ENCODE assay signal across 8 cellular contexts in genomic region chr1:206923009-206923960, GRCh38. TPM values are rescaled to one million over a fixed set of nuclear protein-coding genes. Genes with fewer than 3 reads are reported as not detected.
A peak's percentile ranks its signal among the peaks of the same experiment; 100 is the strongest.
DNase-seq lines count a peak whose midpoint lies in the region; ATAC-seq, FAIRE-seq and TF ChIP-seq lines count a peak whose summit lies in the region.

No MANE protein-coding gene starts in this region.

- H3K9me3 ChIP-seq in SJCRH30 (replicated peaks) (no peaks in the 10 kb centered on the region), GM12878 (replicated peaks; ENCODE audit: control insufficient read depth, insufficient read depth, low read length) (no peaks in the 10 kb centered on the region)

- no peak overlapping the region for H2AFZ ChIP-seq in GM12878 (ENCODE audit: control insufficient read depth, low read depth, low read length)

- in situ Hi-C loops in GM12878 (cut with MboI), result loop anchor here (10.0 kb wide), 1 partner anchor 412 kb away; no protein-coding TSS in a partner anchor

- POLR2A ChIA-PET in GM12878 (lab: Charles Lee), result interaction anchor here (1.1 to 12.2 kb wide), 4 partner anchors 8 to 34 kb away, joined by 3 to 222 read pairs (median 10); no protein-coding TSS in a partner anchor

- TF ChIP-seq CTCF in GM12878 (IDR thresholded peaks at IDR 0.05 in 2 of 3, conservative IDR thresholded peaks at IDR 0.05 in 1 of 3; ENCODE audit: control insufficient read depth in 2 of 3, extremely low read depth in 1 of 3, insufficient read depth in 1 of 3, low read depth in 3 of 3, low read length in 3 of 3), result 0 out of 6 replicates have a peak, but pooled peaks of 1 of the 3 experiments have one; percentile 12

- no peak for FAIRE-seq in GM12878 (lab: Jason Lieb, UNC)

- DNase-seq in SJCRH30 (peak; percentile 27 to 39), GM12878 (ENCODE audit: low read depth, low spot score) (peak; percentile 81), globus pallidus (ENCODE audit: low spot score) (no peak), epidermal melanocyte (ENCODE audit: insufficient read length, low spot score) (no peak), NCI-H2081 (lab: John Stamatoyannopoulos, UW) (no peak)
- peak; percentile 51 for DNase-seq in stimulated activated CD8-positive, alpha-beta memory T cell treated with anti-CD3 and anti-CD28 coated beads, Interleukin-12 subunit alpha, Interleukin-12 subunit beta, amount 100 ng/mL, for 4 hours (ENCODE audit: low read depth)

- peaks cover 61% of the 10 kb centered on the region for H3K79me2 ChIP-seq in GM12878 (ENCODE audit: control insufficient read depth, insufficient read depth, low read length)

- H4K20me1 ChIP-seq in GM12878 (ENCODE audit: control insufficient read depth, insufficient read depth), result no peaks in the 10 kb centered on the region

- CTCF ChIA-PET in GM12878 (lab: Yijun Ruan, JAX), result interaction anchor here (1.3 to 12.9 kb wide), 6 partner anchors 8 to 154 kb away, joined by 3 to 643 read pairs (median 16); partner anchors contain the start of gene FCAMR

- TSS peak; percentile 97 for BruUV-seq in GM12878 (replicated peaks; lab: Mats Ljungman, UMichigan)

- peak; percentile 79 to 92 for TF ChIP-seq EP300 in GM12878 (IDR thresholded peaks at IDR 0.05; ENCODE audit: borderline replicate concordance in 1 of 2, control insufficient read depth in 1 of 2, low read depth in 2 of 2, low read length in 2 of 2)

- no peak overlapping the region for H3K4me3 ChIP-seq in SJCRH30
- H3K4me3 ChIP-seq in GM12878, result peak overlapping the region; percentile 86

- intact Hi-C loops in GM12878 (cut with micrococcal nuclease; ENCODE audit: unreplicated experiment), result loop anchor here (5.0 kb wide), 2 partner anchors 206 to 241 kb away; partner anchors contain the start of gene MAPKAPK2

- no peak overlapping the region for H3K27ac ChIP-seq in SJCRH30
- H3K27ac ChIP-seq in GM12878 (ENCODE audit: control insufficient read depth, insufficient read depth), result peak overlapping the region; percentile 99

- H3K36me3 ChIP-seq in SJCRH30 (no peaks in the 10 kb centered on the region), GM12878 (ENCODE audit: control insufficient read depth in 2 of 2, insufficient read depth in 2 of 2, low read length in 1 of 2) (no peaks in the 10 kb centered on the region)

- RAD21 ChIA-PET in GM12878 (lab: Charles Lee; ENCODE audit: unreplicated experiment), result interaction anchor here (1.3 to 12.9 kb wide), 5 partner anchors 8 to 289 kb away, joined by 6 to 371 read pairs (median 29); partner anchors contain the start of genes DYRK3 and IL19

- H3K4me2 ChIP-seq in GM12878 (ENCODE audit: control insufficient read depth, insufficient read depth), result peak overlapping the region; percentile 95

- ATAC-seq in GM18508 (IDR thresholded peaks at IDR 0.05; ENCODE audit: insufficient read depth, unreplicated experiment) (peak; percentile 34), HG02642 (IDR thresholded peaks at IDR 0.05; ENCODE audit: poor library complexity, unreplicated experiment) (peak; percentile 58), GM12878 (peak; percentile 54)

- 17% methylated on average over 12 of the region's 12 CpGs for WGBS in GM12878 (ENCODE audit: insufficient coverage, insufficient replicate concordance, low lambda C conversion rate, missing lambda C conversion rate)

- SMC1A ChIA-PET in GM12878 (lab: Charles Lee; ENCODE audit: uncharacterized antibody, unreplicated experiment), result interaction anchor here (0.6 to 12.6 kb wide), 6 partner anchors 8 to 201 kb away, joined by 3 to 431 read pairs (median 16); partner anchors contain the start of genes IL10 and IL19

- H3K4me1 ChIP-seq in SJCRH30 (no peaks in the 10 kb centered on the region), GM12878 (ENCODE audit: control insufficient read depth, insufficient read depth, low read length) (peaks cover 44% of the 10 kb centered on the region)

- no peaks in the 10 kb centered on the region for H3K27me3 ChIP-seq in SJCRH30
- H3K27me3 ChIP-seq in GM12878 (replicated peaks in 1 of 2; ENCODE audit: control insufficient read depth in 2 of 2, insufficient read depth in 2 of 2, low read length in 1 of 2), result no peaks in the 10 kb centered on the region

- no peak; the same call in 1 of the 2 replicates for TF ChIP-seq RAD21 in GM12878 (IDR thresholded peaks at IDR 0.05; ENCODE audit: insufficient read depth, low read depth, low read length)

- peak; percentile 78 for TF ChIP-seq POLR2A in GM12878 (IDR thresholded peaks at IDR 0.05; ENCODE audit: low read depth, low read length)

- H3K9ac ChIP-seq in GM12878 (ENCODE audit: control insufficient read depth, insufficient read depth, low read length), result peak overlapping the region; percentile 94

RNA-seq across cellular contexts. Expression of gene FCMR, which starts 1.5 kb away (rescaled TPM):
- total RNA-seq in SJCRH30 (2014; rRNA removed; shearing (Covaris generic)), result not detected in 2 replicates
- total RNA-seq in GM12878 (2013; cell fraction: nucleolus; rRNA removed), result 279 and 312 TPM in 2 replicates
- total RNA-seq in GM12878 (2014; rRNA removed) (112 and 125 TPM in 2 replicates), GM12878 (2014; rRNA removed; fragmentation: Illumina TruSeq; extraction: Trizol) (95.3 and 97.0 TPM in 2 replicates), GM12878 (2021) (191 and 207 TPM in 2 replicates)
- polyA plus RNA-seq in GM12878 (2011; ENCODE audit: low read depth), result 172 TPM
- polyA plus RNA-seq in GM12878 (2011; rRNA removed) (110 and 200 TPM in 2 replicates), GM12878 (2014; fragmentation: Illumina TruSeq; extraction: Trizol) (245 and 297 TPM in 2 replicates), GM12878 (2014; fragmentation: Nextera tagmentation; extraction: Ambion mirVana) (10 to 100 TPM; 79.7 to 81.7 TPM), GM12878 (2014; rRNA removed) (155 and 157 TPM in 2 replicates), GM12878 (2016; fragmentation: Nextera tagmentation; extraction: Ambion mirVana) (100 to 1,000 TPM; 107 to 120 TPM)
- 276 and 324 TPM in 2 replicates for polyA plus RNA-seq in GM12878 (2011; cell fraction: cytosol; rRNA removed)
- polyA plus RNA-seq in GM12878 (2011; cell fraction: nucleus; rRNA removed), result 227 and 311 TPM in 2 replicates
- 247 and 253 TPM in 2 replicates for polyA plus RNA-seq in GM12878 (2012)
- polyA minus RNA-seq in GM12878 (2011; rRNA and poly(A)+ RNA removed), result 217 and 266 TPM in 2 replicates
- 72.0 and 80.5 TPM in 2 replicates for polyA minus RNA-seq in GM12878 (2011; cell fraction: cytosol; rRNA and poly(A)+ RNA removed)
- polyA minus RNA-seq in GM12878 (2011; cell fraction: nucleus; rRNA and poly(A)+ RNA removed), result 80.6 and 107 TPM in 2 replicates

RNA-seq across cellular contexts. Expression of gene PIGR, which starts 23.0 kb away (rescaled TPM):
- total RNA-seq in SJCRH30 (2014; rRNA removed; shearing (Covaris generic)), result not detected in 2 replicates
- 0.59 and 0.61 TPM in 2 replicates for total RNA-seq in GM12878 (2013; cell fraction: nucleolus; rRNA removed)
- total RNA-seq in GM12878 (2014; rRNA removed) (1.6 and 1.8 TPM in 2 replicates), GM12878 (2014; rRNA removed; fragmentation: Illumina TruSeq; extraction: Trizol) (7.6 and 7.9 TPM in 2 replicates), GM12878 (2021) (4.7 and 5.0 TPM in 2 replicates)
- polyA plus RNA-seq in GM12878 (2011; ENCODE audit: low read depth), result 1.3 TPM
- polyA plus RNA-seq in GM12878 (2011; rRNA removed) (1.7 and 1.8 TPM in 2 replicates), GM12878 (2014; fragmentation: Illumina TruSeq; extraction: Trizol) (4.1 and 14.3 TPM in 2 replicates), GM12878 (2014; fragmentation: Nextera tagmentation; extraction: Ambion mirVana) (1 to 10 TPM; 1.1 to 2.0 TPM), GM12878 (2014; rRNA removed) (1.7 and 2.4 TPM in 2 replicates), GM12878 (2016; fragmentation: Nextera tagmentation; extraction: Ambion mirVana) (1 to 10 TPM in 1 of 2 experiments, under 1 TPM in 1; 0.96 to 1.2 TPM)
- 0.92 and 0.93 TPM in 2 replicates for polyA plus RNA-seq in GM12878 (2011; cell fraction: cytosol; rRNA removed)
- 1.0 TPM in 2 replicates for polyA plus RNA-seq in GM12878 (2011; cell fraction: nucleus; rRNA removed)
- polyA plus RNA-seq in GM12878 (2012), result 2.4 and 5.4 TPM in 2 replicates
- polyA minus RNA-seq in GM12878 (2011; rRNA and poly(A)+ RNA removed), result 3.9 and 4.7 TPM in 2 replicates
- polyA minus RNA-seq in GM12878 (2011; cell fraction: cytosol; rRNA and poly(A)+ RNA removed), result 1.9 and 3.5 TPM in 2 replicates
- 4.5 and 5.0 TPM in 2 replicates for polyA minus RNA-seq in GM12878 (2011; cell fraction: nucleus; rRNA and poly(A)+ RNA removed)

RNA-seq across cellular contexts. Expression of gene IL24, which starts 26.0 kb away (rescaled TPM):
- total RNA-seq in SJCRH30 (2014; rRNA removed; shearing (Covaris generic)), result not detected in 2 replicates
- 0.29 TPM in 1 of 2 replicates, not detected in the other for total RNA-seq in GM12878 (2013; cell fraction: nucleolus; rRNA removed)
- total RNA-seq in GM12878 (2014; rRNA removed), result 0.11 TPM in 2 replicates
- 0.22 TPM in 1 of 2 replicates, not detected in the other for total RNA-seq in GM12878 (2014; rRNA removed; fragmentation: Illumina TruSeq; extraction: Trizol)
- 0.16 TPM in 1 of 2 replicates, not detected in the other for total RNA-seq in GM12878 (2021)
- 14.3 TPM for polyA plus RNA-seq in GM12878 (2011; ENCODE audit: low read depth)
- 0.05 and 0.19 TPM in 2 replicates for polyA plus RNA-seq in GM12878 (2011; rRNA removed)
- polyA plus RNA-seq in GM12878 (2011; cell fraction: cytosol; rRNA removed), result 0.03 TPM in 1 of 2 replicates, not detected in the other
- not detected in 2 replicates for polyA plus RNA-seq in GM12878 (2011; cell fraction: nucleus; rRNA removed)
- polyA plus RNA-seq in GM12878 (2012), result 28.2 and 39.9 TPM in 2 replicates
- polyA plus RNA-seq in GM12878 (2014; fragmentation: Illumina TruSeq; extraction: Trizol), result 0.21 and 0.41 TPM in 2 replicates
- 10 to 100 TPM; 19.0 to 19.8 TPM for polyA plus RNA-seq in GM12878 (2014; fragmentation: Nextera tagmentation; extraction: Ambion mirVana)
- 0.13 and 0.35 TPM in 2 replicates for polyA plus RNA-seq in GM12878 (2014; rRNA removed)
- 1 to 10 TPM; 5.1 to 6.4 TPM for polyA plus RNA-seq in GM12878 (2016; fragmentation: Nextera tagmentation; extraction: Ambion mirVana)
- polyA minus RNA-seq in GM12878 (2011; rRNA and poly(A)+ RNA removed), result not detected in 2 replicates
- not detected in 2 replicates for polyA minus RNA-seq in GM12878 (2011; cell fraction: cytosol; rRNA and poly(A)+ RNA removed)
- not detected in 2 replicates for polyA minus RNA-seq in GM12878 (2011; cell fraction: nucleus; rRNA and poly(A)+ RNA removed)

RNA-seq across cellular contexts. Expression of gene FCAMR, which starts 47.0 kb away (rescaled TPM):
- not detected in 2 replicates for total RNA-seq in SJCRH30 (2014; rRNA removed; shearing (Covaris generic))
- 0.24 TPM in 1 of 2 replicates, not detected in the other for total RNA-seq in GM12878 (2013; cell fraction: nucleolus; rRNA removed)
- total RNA-seq in GM12878 (2014; rRNA removed), result 0.06 and 0.16 TPM in 2 replicates
- total RNA-seq in GM12878 (2014; rRNA removed; fragmentation: Illumina TruSeq; extraction: Trizol), result 0.04 and 0.14 TPM in 2 replicates
- total RNA-seq in GM12878 (2021), result not detected in 2 replicates
- polyA plus RNA-seq in GM12878 (2011; ENCODE audit: low read depth), result not detected
- 0.08 TPM in 1 of 2 replicates, not detected in the other for polyA plus RNA-seq in GM12878 (2011; rRNA removed)
- polyA plus RNA-seq in GM12878 (2011; cell fraction: cytosol; rRNA removed), result 0.08 and 0.12 TPM in 2 replicates
- 0.13 TPM in 1 of 2 replicates, not detected in the other for polyA plus RNA-seq in GM12878 (2011; cell fraction: nucleus; rRNA removed)
- 0.09 TPM in 1 of 2 replicates, not detected in the other for polyA plus RNA-seq in GM12878 (2012)
- 0.04 and 0.11 TPM in 2 replicates for polyA plus RNA-seq in GM12878 (2014; fragmentation: Illumina TruSeq; extraction: Trizol)
- under 1 TPM in 1 of 2 experiments, not detected in 1; 0.05 TPM for polyA plus RNA-seq in GM12878 (2014; fragmentation: Nextera tagmentation; extraction: Ambion mirVana)
- 0.15 and 0.16 TPM in 2 replicates for polyA plus RNA-seq in GM12878 (2014; rRNA removed)
- polyA plus RNA-seq in GM12878 (2016; fragmentation: Nextera tagmentation; extraction: Ambion mirVana), result under 1 TPM in 1 of 2 experiments, not detected in 1; 0.14 TPM
- polyA minus RNA-seq in GM12878 (2011; rRNA and poly(A)+ RNA removed), result 0.10 and 0.22 TPM in 2 replicates
- not detected in 2 replicates for polyA minus RNA-seq in GM12878 (2011; cell fraction: cytosol; rRNA and poly(A)+ RNA removed)
- polyA minus RNA-seq in GM12878 (2011; cell fraction: nucleus; rRNA and poly(A)+ RNA removed), result 0.19 and 0.24 TPM in 2 replicates

RNA-seq across cellular contexts. Expression of gene IL20, which starts 57.9 kb away (rescaled TPM):
- not detected in 2 replicates for total RNA-seq in SJCRH30 (2014; rRNA removed; shearing (Covaris generic))
- not detected in 2 replicates for total RNA-seq in GM12878 (2013; cell fraction: nucleolus; rRNA removed)
- total RNA-seq in GM12878 (2014; rRNA removed) (0.11 TPM in 1 of 2 replicates, not detected in the other), GM12878 (2014; rRNA removed; fragmentation: Illumina TruSeq; extraction: Trizol) (0.13 TPM in 1 of 2 replicates, not detected in the other), GM12878 (2021) (not detected in 2 replicates)
- not detected for polyA plus RNA-seq in GM12878 (2011; ENCODE audit: low read depth)
- polyA plus RNA-seq in GM12878 (2011; rRNA removed) (not detected in 2 replicates), GM12878 (2014; fragmentation: Illumina TruSeq; extraction: Trizol) (not detected in 2 replicates), GM12878 (2014; fragmentation: Nextera tagmentation; extraction: Ambion mirVana) (under 1 TPM in 1 of 2 experiments, not detected in 1; 0.08 TPM), GM12878 (2014; rRNA removed) (not detected in 2 replicates), GM12878 (2016; fragmentation: Nextera tagmentation; extraction: Ambion mirVana) (not detected)
- not detected in 2 replicates for polyA plus RNA-seq in GM12878 (2011; cell fraction: cytosol; rRNA removed)
- polyA plus RNA-seq in GM12878 (2011; cell fraction: nucleus; rRNA removed), result not detected in 2 replicates
- polyA plus RNA-seq in GM12878 (2012), result not detected in 2 replicates
- polyA minus RNA-seq in GM12878 (2011; rRNA and poly(A)+ RNA removed), result not detected in 2 replicates
- not detected in 2 replicates for polyA minus RNA-seq in GM12878 (2011; cell fraction: cytosol; rRNA and poly(A)+ RNA removed)
- not detected in 2 replicates for polyA minus RNA-seq in GM12878 (2011; cell fraction: nucleus; rRNA and poly(A)+ RNA removed)

Comparison
In these comparisons a context has a peak if more than half of its experiments do, and no peak if none do; other contexts are left out.
1. DNase-seq: peak in SJCRH30 (2 of 2), GM12878 (single experiment) and stimulated activated CD8-positive, alpha-beta memory T cell treated with anti-CD3 and anti-CD28 coated beads, Interleukin-12 subunit alpha, Interleukin-12 subunit beta, amount 100 ng/mL, for 4 hours (single experiment); none in globus pallidus (single experiment), epidermal melanocyte (single experiment) and NCI-H2081 (0 of 2).
2. RNA of gene FCMR, which starts 1.5 kb away (total RNA-seq): 95.3 to 312 TPM in GM12878; not detected in SJCRH30; every median in the first group is over 10 times any median in the second.
3. Peak in every context shown above with its lines, with median percentiles within 50 percentile points of each other: ATAC-seq.